21 cellular contexts compared by ENCODE assay signal in genomic region chr7:73700070-73700423, GRCh38.
"Had no signal": no experiment of that assay in that cellular context is flagged by ENCODE, and none has a peak within 500 bp of the region (broad histone marks: within the 10 kb centered on the region; RNA-seq: fewer than 3 reads in every experiment).

No MANE protein-coding gene starts in this region.

- H3K27me3 ChIP-seq: breast epithelium, esophagus muscularis mucosa, gastroesophageal sphincter, heart right ventricle, tibial nerve had no signal

- H3K9me3 ChIP-seq: breast epithelium, esophagus muscularis mucosa, gastroesophageal sphincter, heart right ventricle, left ventricle myocardium inferior, tibial nerve had no signal

- H3K4me3 ChIP-seq: breast epithelium, esophagus muscularis mucosa, gastroesophageal sphincter, heart right ventricle, left ventricle myocardium inferior, tibial nerve had no signal

- FAIRE-seq: endothelial cell of umbilical vein, urothelium cell line had no signal

- H3K4me1 ChIP-seq: breast epithelium, left ventricle myocardium inferior had no signal

- ATAC-seq: activated naive CD8-positive, alpha-beta T cell treated with anti-CD3 and anti-CD28 coated beads, Interleukin-2, amount 50 U/mL, for 24 hours; activated T-helper 17 cell treated with anti-CD3 and anti-CD28 coated beads, Interleukin-2, amount 50 U/mL, for 72 hours; gastroesophageal sphincter; heart right ventricle had no signal

- DNase-seq: activated CD4-positive, alpha-beta memory T cell treated with anti-CD3 and anti-CD28 coated beads for 36 hours; activated naive CD4-positive, alpha-beta T cell; activated naive CD8-positive, alpha-beta T cell treated with anti-CD3 and anti-CD28 coated beads, Interleukin-2, amount 50 U/mL, for 24 hours; activated T-cell treated with anti-CD3 and anti-CD28 coated beads, Interleukin-2, amount 50 U/mL, for 1 hour; effector memory CD4-positive, alpha-beta T cell; heart right ventricle; immature natural killer cell; kidney glomerular epithelial cell; left ventricle myocardium inferior; mammary epithelial cell; midbrain; nephron progenitor cell; occipital lobe; T-helper 2 cell had no signal

- H3K27ac ChIP-seq: breast epithelium, esophagus muscularis mucosa, gastroesophageal sphincter, heart right ventricle, left ventricle myocardium inferior, tibial nerve had no signal
